Comparison of ENCODE assay signal across 1 cellular context in the genomic region with DNA sequence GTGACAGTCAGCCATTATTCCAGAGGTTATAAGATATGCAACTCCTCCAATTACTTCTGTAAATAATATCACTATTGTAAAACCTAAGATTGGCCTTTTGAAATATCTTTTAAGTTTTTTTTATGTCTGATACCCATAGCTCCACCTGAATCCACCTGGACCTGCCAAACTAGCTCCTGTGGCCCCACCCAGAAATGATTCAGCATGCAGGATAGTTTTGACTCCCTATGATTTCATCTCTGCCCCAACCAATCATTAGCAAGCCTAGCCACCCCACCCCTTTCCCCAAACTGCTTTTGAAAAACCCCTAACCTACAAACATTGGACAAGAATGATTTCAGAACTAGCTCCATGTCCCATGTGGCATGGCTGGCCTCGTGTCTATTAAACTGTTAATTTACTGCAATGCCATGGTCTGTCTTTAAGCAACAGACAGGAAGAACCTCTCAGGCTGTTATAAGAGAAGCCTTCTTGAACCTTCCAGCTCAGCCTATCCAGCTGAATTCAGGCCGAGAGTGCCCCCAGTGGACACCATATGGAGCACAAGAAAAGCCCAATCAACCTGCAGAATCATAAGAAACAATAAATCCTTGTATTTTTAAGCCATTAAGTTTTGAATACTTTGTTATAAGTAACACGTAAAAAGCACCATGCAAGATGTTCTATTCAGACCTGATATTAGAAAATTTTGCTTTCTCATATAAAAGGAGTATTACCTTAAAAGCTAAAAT.
TF ChIP-seq lines count a peak whose summit lies in the region.

No MANE protein-coding gene starts in this region.

TF ChIP-seq in GM23338, 12 proteins besides CTCF, POLR2A, EP300 and RAD21 (continued from another document):
- TF ChIP-seq EZH2 (IDR thresholded peaks at IDR 0.05; ENCODE audit: low read depth, unreplicated experiment) (no peak), ZNF114 (CRISPR knock-in tag; IDR thresholded peaks at IDR 0.05) (no peak), NANOG (IDR thresholded peaks at IDR 0.05; ENCODE audit: borderline replicate concordance) (no peak), EZH2phosphoT487 (IDR thresholded peaks at IDR 0.05; ENCODE audit: unreplicated experiment) (no peak), JUNB (IDR thresholded peaks at IDR 0.05; ENCODE audit: unreplicated experiment) (no peak), CREB1 (CRISPR knock-in tag; IDR thresholded peaks at IDR 0.05; ENCODE audit: low read depth) (no peak), POLR2AphosphoS5 (IDR thresholded peaks at IDR 0.05; ENCODE audit: low read depth) (no peak)
- TF ChIP-seq, protein P1, sequence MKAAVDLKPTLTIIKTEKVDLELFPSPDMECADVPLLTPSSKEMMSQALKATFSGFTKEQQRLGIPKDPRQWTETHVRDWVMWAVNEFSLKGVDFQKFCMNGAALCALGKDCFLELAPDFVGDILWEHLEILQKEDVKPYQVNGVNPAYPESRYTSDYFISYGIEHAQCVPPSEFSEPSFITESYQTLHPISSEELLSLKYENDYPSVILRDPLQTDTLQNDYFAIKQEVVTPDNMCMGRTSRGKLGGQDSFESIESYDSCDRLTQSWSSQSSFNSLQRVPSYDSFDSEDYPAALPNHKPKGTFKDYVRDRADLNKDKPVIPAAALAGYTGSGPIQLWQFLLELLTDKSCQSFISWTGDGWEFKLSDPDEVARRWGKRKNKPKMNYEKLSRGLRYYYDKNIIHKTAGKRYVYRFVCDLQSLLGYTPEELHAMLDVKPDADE (IDR thresholded peaks at IDR 0.05), result no peak
- TF ChIP-seq, protein P2, sequence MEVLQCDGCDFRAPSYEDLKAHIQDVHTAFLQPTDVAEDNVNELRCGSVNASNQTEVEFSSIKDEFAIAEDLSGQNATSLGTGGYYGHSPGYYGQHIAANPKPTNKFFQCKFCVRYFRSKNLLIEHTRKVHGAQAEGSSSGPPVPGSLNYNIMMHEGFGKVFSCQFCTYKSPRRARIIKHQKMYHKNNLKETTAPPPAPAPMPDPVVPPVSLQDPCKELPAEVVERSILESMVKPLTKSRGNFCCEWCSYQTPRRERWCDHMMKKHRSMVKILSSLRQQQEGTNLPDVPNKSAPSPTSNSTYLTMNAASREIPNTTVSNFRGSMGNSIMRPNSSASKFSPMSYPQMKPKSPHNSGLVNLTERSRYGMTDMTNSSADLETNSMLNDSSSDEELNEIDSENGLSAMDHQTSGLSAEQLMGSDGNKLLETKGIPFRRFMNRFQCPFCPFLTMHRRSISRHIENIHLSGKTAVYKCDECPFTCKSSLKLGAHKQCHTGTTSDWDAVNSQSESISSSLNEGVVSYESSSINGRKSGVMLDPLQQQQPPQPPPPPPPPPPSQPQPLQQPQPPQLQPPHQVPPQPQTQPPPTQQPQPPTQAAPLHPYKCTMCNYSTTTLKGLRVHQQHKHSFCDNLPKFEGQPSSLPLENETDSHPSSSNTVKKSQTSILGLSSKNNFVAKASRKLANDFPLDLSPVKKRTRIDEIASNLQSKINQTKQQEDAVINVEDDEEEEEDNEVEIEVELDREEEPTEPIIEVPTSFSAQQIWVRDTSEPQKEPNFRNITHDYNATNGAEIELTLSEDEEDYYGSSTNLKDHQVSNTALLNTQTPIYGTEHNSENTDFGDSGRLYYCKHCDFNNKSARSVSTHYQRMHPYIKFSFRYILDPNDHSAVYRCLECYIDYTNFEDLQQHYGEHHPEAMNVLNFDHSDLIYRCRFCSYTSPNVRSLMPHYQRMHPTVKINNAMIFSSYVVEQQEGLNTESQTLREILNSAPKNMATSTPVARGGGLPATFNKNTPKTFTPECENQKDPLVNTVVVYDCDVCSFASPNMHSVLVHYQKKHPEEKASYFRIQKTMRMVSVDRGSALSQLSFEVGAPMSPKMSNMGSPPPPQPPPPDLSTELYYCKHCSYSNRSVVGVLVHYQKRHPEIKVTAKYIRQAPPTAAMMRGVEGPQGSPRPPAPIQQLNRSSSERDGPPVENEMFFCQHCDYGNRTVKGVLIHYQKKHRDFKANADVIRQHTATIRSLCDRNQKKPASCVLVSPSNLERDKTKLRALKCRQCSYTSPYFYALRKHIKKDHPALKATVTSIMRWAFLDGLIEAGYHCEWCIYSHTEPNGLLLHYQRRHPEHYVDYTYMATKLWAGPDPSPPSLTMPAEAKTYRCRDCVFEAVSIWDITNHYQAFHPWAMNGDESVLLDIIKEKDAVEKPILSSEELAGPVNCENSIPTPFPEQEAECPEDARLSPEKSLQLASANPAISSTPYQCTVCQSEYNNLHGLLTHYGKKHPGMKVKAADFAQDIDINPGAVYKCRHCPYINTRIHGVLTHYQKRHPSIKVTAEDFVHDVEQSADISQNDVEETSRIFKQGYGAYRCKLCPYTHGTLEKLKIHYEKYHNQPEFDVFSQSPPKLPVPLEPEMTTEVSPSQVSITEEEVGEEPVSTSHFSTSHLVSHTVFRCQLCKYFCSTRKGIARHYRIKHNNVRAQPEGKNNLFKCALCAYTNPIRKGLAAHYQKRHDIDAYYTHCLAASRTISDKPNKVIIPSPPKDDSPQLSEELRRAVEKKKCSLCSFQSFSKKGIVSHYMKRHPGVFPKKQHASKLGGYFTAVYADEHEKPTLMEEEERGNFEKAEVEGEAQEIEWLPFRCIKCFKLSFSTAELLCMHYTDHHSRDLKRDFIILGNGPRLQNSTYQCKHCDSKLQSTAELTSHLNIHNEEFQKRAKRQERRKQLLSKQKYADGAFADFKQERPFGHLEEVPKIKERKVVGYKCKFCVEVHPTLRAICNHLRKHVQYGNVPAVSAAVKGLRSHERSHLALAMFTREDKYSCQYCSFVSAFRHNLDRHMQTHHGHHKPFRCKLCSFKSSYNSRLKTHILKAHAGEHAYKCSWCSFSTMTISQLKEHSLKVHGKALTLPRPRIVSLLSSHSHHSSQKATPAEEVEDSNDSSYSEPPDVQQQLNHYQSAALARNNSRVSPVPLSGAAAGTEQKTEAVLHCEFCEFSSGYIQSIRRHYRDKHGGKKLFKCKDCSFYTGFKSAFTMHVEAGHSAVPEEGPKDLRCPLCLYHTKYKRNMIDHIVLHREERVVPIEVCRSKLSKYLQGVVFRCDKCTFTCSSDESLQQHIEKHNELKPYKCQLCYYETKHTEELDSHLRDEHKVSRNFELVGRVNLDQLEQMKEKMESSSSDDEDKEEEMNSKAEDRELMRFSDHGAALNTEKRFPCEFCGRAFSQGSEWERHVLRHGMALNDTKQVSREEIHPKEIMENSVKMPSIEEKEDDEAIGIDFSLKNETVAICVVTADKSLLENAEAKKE (CRISPR knock-in tag; IDR thresholded peaks at IDR 0.05), result no peak
